ENCODE assay signal across 18 cellular contexts in genomic region chr18:39624934-39625333, GRCh38.
DNase-seq lines count a peak whose midpoint lies in the region; ATAC-seq and TF ChIP-seq lines count a peak whose summit lies in the region.
"Had no signal": no experiment of that assay in that cellular context is flagged by ENCODE, and none has a peak within 500 bp of the region (broad histone marks: within the 10 kb centered on the region; RNA-seq: fewer than 3 reads in every experiment).

No MANE protein-coding gene starts in this region.

- H3K36me3 ChIP-seq in smooth muscle cell (ENCODE audit: low read depth), result no peaks in the 10 kb centered on the region
- H3K36me3 ChIP-seq: spleen, stomach had no signal

- H3K27ac ChIP-seq in smooth muscle cell (ENCODE audit: low read depth), result no peak overlapping the region
- H3K27ac ChIP-seq: C4-2B, parathyroid adenoma, spleen, stomach had no signal

- 40% methylated on average over 5 of the region's 5 CpGs for WGBS in smooth muscle cell (ENCODE audit: low lambda C conversion rate)

- H2AFZ ChIP-seq in smooth muscle cell (ENCODE audit: low read depth), result no peak overlapping the region
- H2AFZ ChIP-seq: parathyroid adenoma had no signal

- ATAC-seq in HG03095 (IDR thresholded peaks at IDR 0.05; ENCODE audit: unreplicated experiment), result no peak
- ATAC-seq: left colon had no signal

- H3K4me3 ChIP-seq in fibroblast of the aortic adventitia (ENCODE audit: low read depth, low read length) (no peak overlapping the region), smooth muscle cell (no peak overlapping the region)
- H3K4me3 ChIP-seq: spleen, stomach had no signal

- H3K4me1 ChIP-seq in smooth muscle cell (ENCODE audit: low read depth), result no peaks in the 10 kb centered on the region
- H3K4me1 ChIP-seq: spleen, stomach had no signal

- H3K27me3 ChIP-seq in smooth muscle cell (ENCODE audit: low read depth), result no peaks in the 10 kb centered on the region
- H3K27me3 ChIP-seq: spleen, stomach had no signal

- H3K9ac ChIP-seq in smooth muscle cell (ENCODE audit: low read depth), result no peak overlapping the region
- H3K9ac ChIP-seq: parathyroid adenoma had no signal

- no peaks in the 10 kb centered on the region for H3K79me2 ChIP-seq in smooth muscle cell (ENCODE audit: low read depth)
- H3K79me2 ChIP-seq: parathyroid adenoma had no signal

- no peaks in the 10 kb centered on the region for H3F3A ChIP-seq in smooth muscle cell (ENCODE audit: low read depth)

- DNase-seq in HT1080 (ENCODE audit: low read depth) (peak; percentile 67), amniotic epithelial cell (ENCODE audit: low read depth) (peak; percentile 86), fibroblast of the aortic adventitia (ENCODE audit: low read depth) (peak; percentile 33), smooth muscle cell (lab: John Stamatoyannopoulos, UW; ENCODE audit: unreplicated experiment) (no peak), NCI-H2171 (lab: John Stamatoyannopoulos, UW) (no peak), T-helper 2 cell (no peak)
- DNase-seq: activated CD4-positive, CD25-positive, alpha-beta regulatory T cell treated with anti-CD3 and anti-CD28 coated beads, Interleukin-2, amount 50 U/mL, for 72 hours; activated naive CD4-positive, alpha-beta T cell treated with anti-CD3 and anti-CD28 coated beads, Interleukin-2, amount 50 U/mL, for 16 hours; caudate nucleus; DMS79; left colon; NCI-H1930; NCI-H748 treated with DMSO at 0.1 percent for 48 hours; spleen; stomach had no signal

- H4K20me1 ChIP-seq in smooth muscle cell (ENCODE audit: low read depth), result no peaks in the 10 kb centered on the region

- TF ChIP-seq CTCF in fibroblast of the aortic adventitia (IDR thresholded peaks at IDR 0.05; ENCODE audit: insufficient read depth, low read length), result no peak
- no peak for TF ChIP-seq CTCF in smooth muscle cell (IDR thresholded peaks at IDR 0.05; ENCODE audit: borderline replicate concordance, insufficient read depth, poor library complexity, severe bottlenecking)

- H3K4me2 ChIP-seq in smooth muscle cell, result peak overlapping the region; percentile 30

- H3K9me3 ChIP-seq in smooth muscle cell (replicated peaks; ENCODE audit: low read depth), result no peaks in the 10 kb centered on the region
- H3K9me3 ChIP-seq: spleen, stomach had no signal

Comparison
In these comparisons a context has a peak if more than half of its experiments do, and no peak if none do; other contexts are left out.
1. DNase-seq: peak in HT1080 (single experiment), amniotic epithelial cell (single experiment) and fibroblast of the aortic adventitia (single experiment); none in smooth muscle cell (single experiment), NCI-H2171 (single experiment) and T-helper 2 cell (0 of 5).